ENCODE assay signal across 33 cellular contexts in the genomic region with DNA sequence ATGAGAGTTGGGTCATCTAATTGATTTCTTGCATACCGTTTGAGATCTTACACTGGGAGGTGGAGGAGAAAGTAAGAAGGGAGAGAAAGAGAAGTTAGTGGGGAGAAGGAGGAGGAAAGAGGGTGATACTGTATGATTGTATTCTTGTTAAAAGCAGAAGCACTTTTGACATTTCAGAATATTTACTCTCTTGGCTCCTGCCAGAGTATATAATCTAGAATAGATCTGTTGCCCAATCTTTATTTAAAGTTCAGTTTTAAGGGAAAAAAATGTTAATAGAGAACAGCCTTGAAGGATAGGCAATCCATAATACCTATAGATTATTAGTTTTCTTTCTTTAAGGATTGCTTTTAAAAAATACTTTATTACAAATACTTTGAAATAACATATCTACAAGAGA.
"Had no signal": no experiment of that assay in that cellular context is flagged by ENCODE, and none has a peak within 500 bp of the region (broad histone marks: within the 10 kb centered on the region; RNA-seq: fewer than 3 reads in every experiment).

No MANE protein-coding gene starts in this region.

- H3K4me3 Mint-ChIP-seq: activated CD8-positive, alpha-beta T cell treated with anti-CD3 and anti-CD28 coated beads for 36 hours; activated naive CD4-positive, alpha-beta T cell treated with anti-CD3 and anti-CD28 coated beads, Interleukin-2, amount 50 U/mL, for 24 hours; activated naive CD8-positive, alpha-beta T cell treated with anti-CD3 and anti-CD28 coated beads, Interleukin-2, amount 10 ng/mL, durations not matched to agents 7 days and 5 days; activated T-cell treated with anti-CD3 and anti-CD28 coated beads, Interleukin-2, amount 50 U/mL, for 24 hours; central memory CD8-positive, alpha-beta T cell; T-cell had no signal

- H3K27ac Mint-ChIP-seq: activated CD8-positive, alpha-beta T cell treated with anti-CD3 and anti-CD28 coated beads for 36 hours; activated naive CD4-positive, alpha-beta T cell treated with anti-CD3 and anti-CD28 coated beads, Interleukin-2, amount 50 U/mL, for 24 hours; activated naive CD8-positive, alpha-beta T cell treated with anti-CD3 and anti-CD28 coated beads, Interleukin-2, amount 10 ng/mL, durations not matched to agents 7 days and 5 days; activated T-cell treated with anti-CD3 and anti-CD28 coated beads, Interleukin-2, amount 50 U/mL, for 24 hours; activated T-helper 2 cell treated with anti-CD3 and anti-CD28 coated beads, Interferon-gamma antibody, Interleukin-2, Interleukin-4, amounts not matched to agents 10 μg/mL and 5 μg/mL and 100 μg/mL, durations not matched to agents 14 hours and 24 hours and 36 hours; T-cell had no signal

- H3K27me3 Mint-ChIP-seq: activated CD8-positive, alpha-beta T cell treated with anti-CD3 and anti-CD28 coated beads for 36 hours; activated naive CD4-positive, alpha-beta T cell treated with anti-CD3 and anti-CD28 coated beads, Interleukin-2, amount 50 U/mL, for 24 hours; activated naive CD8-positive, alpha-beta T cell treated with anti-CD3 and anti-CD28 coated beads, Interleukin-2, amount 10 ng/mL, durations not matched to agents 7 days and 5 days; activated T-cell treated with anti-CD3 and anti-CD28 coated beads, Interleukin-2, amount 50 U/mL, for 24 hours; central memory CD8-positive, alpha-beta T cell; T-cell had no signal

- H3K9me3 Mint-ChIP-seq: central memory CD8-positive, alpha-beta T cell had no signal

- DNase-seq: activated CD4-positive, alpha-beta T cell treated with anti-CD3 and anti-CD28 coated beads for 1 hour; activated CD4-positive, alpha-beta T cell treated with anti-CD3 and anti-CD28 coated beads for 48 hours; activated CD4-positive, alpha-beta T cell treated with anti-CD3 and anti-CD28 coated beads, Interleukin-2, amount 50 U/mL, for 4 hours; activated CD4-positive, CD25-positive, alpha-beta regulatory T cell; activated CD8-positive, alpha-beta T cell treated with anti-CD3 and anti-CD28 coated beads for 36 hours; activated gamma-delta T cell; activated naive CD4-positive, alpha-beta T cell treated with Interleukin-2 at 50 U/mL for 16 hours; activated naive CD8-positive, alpha-beta T cell treated with anti-CD3 and anti-CD28 coated beads, Interleukin-2, amount 10 ng/mL, durations not matched to agents 7 days and 5 days; activated T-cell treated with anti-CD3 and anti-CD28 coated beads, Interleukin-2, amount 50 U/mL, for 24 hours; amygdala; Kasumi-1; KG1; MG63; NCI-H1048; NCI-H1105 treated with DMSO at 0.1 percent for 48 hours; NCI-H1436; NCI-H1694; NCI-H1930; NCI-H2081 treated with DMSO at 0.1 percent for 48 hours; NCI-H226; NCI-H446 treated with DMSO at 0.1 percent for 48 hours; NCI-H524; NCI-H69; OCI-M1; Right ventricle myocardium superior; SK-N-SH; T-cell; T-helper 2 cell; T-helper 9 cell; WERI-Rb-1 had no signal
